In genomic region chr6:1603708-1604346, GRCh38 we compare ENCODE assay signal across 9 cellular contexts. TPM values are rescaled to one million over a fixed set of nuclear protein-coding genes. Genes with fewer than 3 reads are reported as not detected.
DNase-seq lines count a peak whose midpoint lies in the region; ATAC-seq and TF ChIP-seq lines count a peak whose summit lies in the region.
"Had no signal": no experiment of that assay in that cellular context is flagged by ENCODE, and none has a peak within 500 bp of the region (broad histone marks: within the 10 kb centered on the region; RNA-seq: fewer than 3 reads in every experiment).

No MANE protein-coding gene starts in this region.

- H3K36me3 Mint-ChIP-seq in progenitor cell of endocrine pancreas (ENCODE audit: insufficient read depth), result no peaks in the 10 kb centered on the region
- H3K36me3 Mint-ChIP-seq in T-helper 2 cell treated with Interferon-gamma antibody and Interleukin-4, amounts not matched to agents 5 μg/mL and 100 μg/mL, for 36 hours (ENCODE audit: low read depth), result no peaks in the 10 kb centered on the region

- DNase-seq in DND-41, result no peak
- peak in 1 of 3 donors; percentile 45 for DNase-seq in Peyer's patch
- DNase-seq in progenitor cell of endocrine pancreas (ENCODE audit: low spot score, unreplicated experiment), result no peak
- no peak for DNase-seq in GM10248 (ENCODE audit: extremely low spot score)
- DNase-seq in NCI-H1694 (lab: John Stamatoyannopoulos, UW), result no peak
- DNase-seq in T-helper 2 cell treated with Interferon-gamma antibody and Interleukin-4, amounts not matched to agents 5 μg/mL and 100 μg/mL, for 36 hours (ENCODE audit: low spot score), result no peak
- DNase-seq in NCI-H524 (lab: John Stamatoyannopoulos, UW), result no peak

- H3K36me3 ChIP-seq in DND-41 (ENCODE audit: insufficient read depth, low read length) (no peaks in the 10 kb centered on the region), Peyer's patch (no peaks in the 10 kb centered on the region), gastroesophageal sphincter (no peaks in the 10 kb centered on the region)

- H2AFZ ChIP-seq in DND-41 (ENCODE audit: low read depth, low read length), result no peak overlapping the region

- no peak overlapping the region for H3K27ac Mint-ChIP-seq in progenitor cell of endocrine pancreas
- no peak overlapping the region for H3K27ac Mint-ChIP-seq in T-helper 2 cell treated with Interferon-gamma antibody and Interleukin-4, amounts not matched to agents 5 μg/mL and 100 μg/mL, for 36 hours

- peak overlapping the region; percentile 46 for H3K4me3 Mint-ChIP-seq in progenitor cell of endocrine pancreas (ENCODE audit: low read depth)
- H3K4me3 Mint-ChIP-seq in T-helper 2 cell treated with Interferon-gamma antibody and Interleukin-4, amounts not matched to agents 5 μg/mL and 100 μg/mL, for 36 hours, result no peak overlapping the region

- POLR2A ChIA-PET in GM10248 (lab: Yijun Ruan, JAX), result no interaction called here

- H3K4me2 ChIP-seq in DND-41 (ENCODE audit: insufficient read depth, low read length), result no peak overlapping the region

- H3K4me3 ChIP-seq in DND-41 (ENCODE audit: low read depth in 1 of 2, low read length in 2 of 2) (no peak overlapping the region), Peyer's patch (peak overlapping the region in 3 of 4 donors; percentile 45 to 63 (median 56)), gastroesophageal sphincter (peak overlapping the region in 1 of 2 donors; percentile 52)

- H3K27me3 Mint-ChIP-seq in progenitor cell of endocrine pancreas, result peaks cover 82% of the 10 kb centered on the region
- peaks cover 82% of the 10 kb centered on the region for H3K27me3 Mint-ChIP-seq in T-helper 2 cell treated with Interferon-gamma antibody and Interleukin-4, amounts not matched to agents 5 μg/mL and 100 μg/mL, for 36 hours (ENCODE audit: low read depth)

- H3K9ac ChIP-seq in DND-41 (ENCODE audit: low read depth, low read length), result no peak overlapping the region

- no peaks in the 10 kb centered on the region for H3K79me2 ChIP-seq in DND-41 (ENCODE audit: insufficient read depth, low read length)

- peaks cover 4% of the 10 kb centered on the region; the same call in 1 of the 2 replicates for H3K4me1 ChIP-seq in DND-41 (ENCODE audit: insufficient read depth, low read length)
- peaks cover 7 to 40% (median 20%) of the 10 kb centered on the region in 4 donors for H3K4me1 ChIP-seq in Peyer's patch
- H3K4me1 ChIP-seq in gastroesophageal sphincter, result peaks cover 0 to 42% (median 12%) of the 10 kb centered on the region in 3 donors

- CTCF ChIA-PET in GM10248 (lab: Yijun Ruan, JAX), result interaction anchor here (1.0 to 2.6 kb wide), 3 partner anchors 500 to 750 kb away, joined by 3 to 11 read pairs (median 6); no protein-coding TSS in a partner anchor

- TF ChIP-seq EP300 in gastroesophageal sphincter (IDR thresholded peaks at IDR 0.05), result no peak

- H3K27me3 ChIP-seq in DND-41 (ENCODE audit: insufficient read depth, low read length, poor library complexity) (no peaks in the 10 kb centered on the region), Peyer's patch (peaks cover 3 to 50% of the 10 kb centered on the region in 2 donors), gastroesophageal sphincter (peaks cover 96% of the 10 kb centered on the region)

- H3K9me3 ChIP-seq in DND-41 (ENCODE audit: insufficient read depth, low read length, severe bottlenecking) (no peaks in the 10 kb centered on the region), Peyer's patch (no peaks in the 10 kb centered on the region), gastroesophageal sphincter (no peaks in the 10 kb centered on the region)

- TF ChIP-seq POLR2A in Peyer's patch (IDR thresholded peaks at IDR 0.05), result no peak
- no peak for TF ChIP-seq POLR2A in gastroesophageal sphincter (IDR thresholded peaks at IDR 0.05)

- H3K4me1 Mint-ChIP-seq in progenitor cell of endocrine pancreas (ENCODE audit: low read depth), result peaks cover 13% of the 10 kb centered on the region
- H3K4me1 Mint-ChIP-seq in T-helper 2 cell treated with Interferon-gamma antibody and Interleukin-4, amounts not matched to agents 5 μg/mL and 100 μg/mL, for 36 hours (ENCODE audit: low read depth), result peaks cover 10% of the 10 kb centered on the region

- no peaks in the 10 kb centered on the region for H3K9me3 Mint-ChIP-seq in progenitor cell of endocrine pancreas (ENCODE audit: low read depth)
- no peaks in the 10 kb centered on the region for H3K9me3 Mint-ChIP-seq in T-helper 2 cell treated with Interferon-gamma antibody and Interleukin-4, amounts not matched to agents 5 μg/mL and 100 μg/mL, for 36 hours

- H3K27ac ChIP-seq in DND-41 (ENCODE audit: low read length), result no peak overlapping the region
- H3K27ac ChIP-seq in Peyer's patch, result no peak overlapping the region
- H3K27ac ChIP-seq in gastroesophageal sphincter, result no peak overlapping the region
- H3K27ac ChIP-seq: epithelial cell of prostate had no signal

- 78 to 87% methylated on average over 16 of the region's 27 CpGs for WGBS in gastroesophageal sphincter (ENCODE audit: low coverage in 1 of 2), 2 donors

- TF ChIP-seq CTCF in DND-41 (IDR thresholded peaks at IDR 0.05; ENCODE audit: borderline replicate concordance, extremely low read depth, low read length, poor library complexity, severe bottlenecking) (no peak), Peyer's patch (IDR thresholded peaks at IDR 0.05) (no peak), gastroesophageal sphincter (IDR thresholded peaks at IDR 0.05) (no peak), progenitor cell of endocrine pancreas (IDR thresholded peaks at IDR 0.05; ENCODE audit: unreplicated experiment) (no peak), GM10248 (IDR thresholded peaks at IDR 0.05; ENCODE audit: control extremely low read depth, extremely low read depth, low read depth, missing control alignments) (no peak)

- ATAC-seq in DND-41 (ENCODE audit: insufficient read depth, low read depth), result peak; percentile 25; the same call in 1 of the 3 replicates
- peak; percentile 13 for ATAC-seq in gastroesophageal sphincter

- H4K20me1 ChIP-seq in DND-41 (ENCODE audit: insufficient read depth, low read length), result no peaks in the 10 kb centered on the region

RNA-seq across cellular contexts. Expression of gene FOXC1, which starts 5.9 kb away (rescaled TPM):
- total RNA-seq in Peyer's patch, result 1 to 10 TPM in 3 of 4 donors, not detected in 1; 1.6 to 3.3 (median 2.7) TPM
- total RNA-seq in gastroesophageal sphincter, result 10 to 100 TPM in 2 of 4 donors, 1 to 10 TPM in 2; 3.1 to 16.9 (median 7.2) TPM
- total RNA-seq in progenitor cell of endocrine pancreas, result 0.46 and 1.1 TPM in 2 replicates

Comparison
In these comparisons a context has a peak if more than half of its experiments do, and no peak if none do; other contexts are left out.
1. H3K4me3 ChIP-seq: peak in Peyer's patch (3 of 4); none in DND-41 (0 of 2).